8 cellular contexts compared by ENCODE assay signal in genomic region chr6:37169458-37170272, GRCh38.
DNase-seq lines count a peak whose midpoint lies in the region; ATAC-seq and TF ChIP-seq lines count a peak whose summit lies in the region.

TSS of gene PIM1 (plus strand) at chr6:37170152. CDS start at chr6:37170576, 424 bp downstream.

- TF ChIP-seq POLR2A in GM19193 (IDR thresholded peaks at IDR 0.05; ENCODE audit: extremely low read depth, insufficient read depth, insufficient read length): peak; percentile 66

- peak; percentile 69 for ATAC-seq in HG03442 (IDR thresholded peaks at IDR 0.05; ENCODE audit: unreplicated experiment)

- DNase-seq in AML-193 (lab: John Stamatoyannopoulos, UW) (peak; percentile 95 to 97), NCI-H526 (lab: John Stamatoyannopoulos, UW) (peak; percentile 91 to 99)
- peak; percentile 100 for DNase-seq in activated CD4-positive, alpha-beta T cell treated with anti-CD3 and anti-CD28 coated beads for 48 hours
- DNase-seq in stimulated activated CD4-positive, alpha-beta T cell treated with anti-CD3 and anti-CD28 coated beads, Interleukin-1b, Interleukin-23, amount 100 ng/mL, for 24 hours (ENCODE audit: low read depth in 4 of 4, low spot score in 1 of 4): peak; percentile 99 to 100 (median 99)

- peak within 1 kb of the TSS; percentile 87 for H3K27ac ChIP-seq in cingulate gyrus (ENCODE audit: low read depth, low read length)
- H3K27ac ChIP-seq in layer of hippocampus (ENCODE audit: low read depth, low read length): peak within 1 kb of the TSS; percentile 88

- H3K27me3 ChIP-seq in layer of hippocampus (ENCODE audit: control insufficient read depth, insufficient read depth, low read length): no peaks in the 10 kb centered on the region

Comparison
In these comparisons a context has a peak if more than half of its experiments do, and no peak if none do; other contexts are left out.
1. Peak in every context shown above with its lines: DNase-seq, ATAC-seq and H3K27ac ChIP-seq.